In genomic region chr10:80078448-80079311, GRCh38 we compare ENCODE assay signal across 8 cellular contexts. TPM values are rescaled to one million over a fixed set of nuclear protein-coding genes. Genes with fewer than 3 reads are reported as not detected.
A peak's percentile ranks its signal among the peaks of the same experiment; 100 is the strongest.
DNase-seq lines count a peak whose midpoint lies in the region; ATAC-seq and TF ChIP-seq lines count a peak whose summit lies in the region.

TMEM254 (plus strand) TSS chr10:80078665; CDS start chr10:80078700, 35 bp downstream.

- H3K4me1 ChIP-seq in colonic mucosa: peaks cover 4% of the 10 kb centered on the region

- H3K9me3 ChIP-seq in colonic mucosa: no peaks in the 10 kb centered on the region

- H3K4me3 ChIP-seq in colonic mucosa: peak within 1 kb of the TSS; percentile 81

- no peaks in the 10 kb centered on the region for H3K27me3 ChIP-seq in colonic mucosa

- H3K9ac ChIP-seq in colonic mucosa (ENCODE audit: low read depth in 2 of 2, low read length in 2 of 2): peak within 1 kb of the TSS; percentile 93 to 94

- peak; percentile 58 for TF ChIP-seq POLR2A in GM19099 (IDR thresholded peaks at IDR 0.05; ENCODE audit: extremely low read depth, insufficient read length, low read depth)

- H3K36me3 ChIP-seq in colonic mucosa: no peaks in the 10 kb centered on the region

- TF ChIP-seq CTCF in colonic mucosa (IDR thresholded peaks at IDR 0.05): no peak

- ATAC-seq in HG03378 (IDR thresholded peaks at IDR 0.05; ENCODE audit: unreplicated experiment) (peak; percentile 84), left colon (peak; percentile 93)

- peak within 1 kb of the TSS; percentile 97 for H3K27ac ChIP-seq in colonic mucosa

- DNase-seq in Ammon's horn (ENCODE audit: low spot score): peak; percentile 87
- DNase-seq in NCI-H510A (lab: John Stamatoyannopoulos, UW): peak; percentile 93
- DNase-seq in activated CD4-positive, alpha-beta T cell treated with anti-CD3 and anti-CD28 coated beads for 48 hours: peak; percentile 94
- peak; percentile 94 for DNase-seq in colonic mucosa
- peak; percentile 92 to 97 for DNase-seq in left colon
- peak; percentile 84 to 91 for DNase-seq in stimulated activated CD4-positive, alpha-beta T cell treated with anti-CD3 and anti-CD28 coated beads, Interleukin-1b, Interleukin-23, amount 100 ng/mL, for 4 hours (ENCODE audit: low read depth in 2 of 2)

- intact Hi-C loops in colonic mucosa (cut with DNase I) (no loop called here), left colon (cut with DNase I, micrococcal nuclease) (no loop called here)

RNA-seq across cellular contexts. Expression of gene TMEM254, which starts in this region (rescaled TPM):
- total RNA-seq in colonic mucosa: 10 to 100 TPM; 15.7 to 32.0 TPM
- total RNA-seq in left colon: 10 to 100 TPM; 26.6 to 31.2 TPM

Comparison
In these comparisons a context has a peak if more than half of its experiments do, and no peak if none do; other contexts are left out.
1. Peak in every context shown above with its lines: DNase-seq, ATAC-seq, H3K4me3 ChIP-seq and H3K27ac ChIP-seq.